Comparison of ENCODE assay signal across 17 cellular contexts in genomic region chr10:109964318-109964717, GRCh38. TPM values are rescaled to one million over a fixed set of nuclear protein-coding genes. Genes with fewer than 3 reads are reported as not detected.
DNase-seq lines count a peak whose midpoint lies in the region; ATAC-seq, FAIRE-seq and TF ChIP-seq lines count a peak whose summit lies in the region.
"Had no signal": no experiment of that assay in that cellular context is flagged by ENCODE, and none has a peak within 500 bp of the region (broad histone marks: within the 10 kb centered on the region; RNA-seq: fewer than 3 reads in every experiment).

No MANE protein-coding gene starts in this region.

- H3K79me1 ChIP-seq in IMR-90 (ENCODE audit: low read depth in 1 of 2, low read length in 2 of 2) (peaks cover 0 to 2% of the 10 kb centered on the region in 2 experiments; a peak in 1 of 4 replicates), H1 (ENCODE audit: low read depth, low read length) (no peaks in the 10 kb centered on the region)

- H4K5ac ChIP-seq in IMR-90 (ENCODE audit: low read depth, low read length) = peak overlapping the region; percentile 66
- no peak overlapping the region for H4K5ac ChIP-seq in H1 (ENCODE audit: insufficient read length, low read depth, low read length)

- H2BK120ac ChIP-seq in IMR-90 (ENCODE audit: low read depth, low read length) (peak overlapping the region; percentile 71), H1 (replicated peaks; ENCODE audit: low read depth, low read length) (no peak overlapping the region)

- POLR2A ChIA-PET in IMR-90 (lab: Charles Lee; ENCODE audit: unreplicated experiment) = interaction anchor here (0.6 kb wide), 1 partner anchor 42 kb away, joined by 4 read pairs; no protein-coding TSS in a partner anchor
- POLR2A ChIA-PET in H1 (lab: Charles Lee; ENCODE audit: partially characterized antibody) = interaction anchor here (1.1 to 1.2 kb wide), 2 partner anchors 12 to 30 kb away, joined by 3 to 5 read pairs; no protein-coding TSS in a partner anchor

- peaks cover 12% of the 10 kb centered on the region; the same call in 1 of the 2 replicates for H3K9me1 ChIP-seq in IMR-90 (ENCODE audit: insufficient read depth, low read length)

- no peak overlapping the region for H2AK9ac ChIP-seq in IMR-90 (replicated peaks; ENCODE audit: low read depth, low read length, poor library complexity)

- no peak overlapping the region for H2AFZ ChIP-seq in GM23338
- no peak overlapping the region for H2AFZ ChIP-seq in IMR-90 (replicated peaks; ENCODE audit: low read length, poor library complexity)
- no peak overlapping the region for H2AFZ ChIP-seq in H1 (ENCODE audit: low read length)
- H2AFZ ChIP-seq in GM23248 = no peak overlapping the region

- no peak overlapping the region for H2BK12ac ChIP-seq in H1 (ENCODE audit: low read depth, low read length)

- peak overlapping the region; percentile 26; the same call in 1 of the 2 replicates for H4K91ac ChIP-seq in IMR-90 (ENCODE audit: insufficient read depth, low read depth, low read length)
- no peak overlapping the region for H4K91ac ChIP-seq in H1 (replicated peaks; ENCODE audit: insufficient read length, low read length)

- no peaks in the 10 kb centered on the region for H3K9me3 ChIP-seq in IMR-90 (ENCODE audit: control insufficient read depth, insufficient read depth, low read length)
- H3K9me3 ChIP-seq in H1 (ENCODE audit: insufficient read depth in 2 of 2, low read depth in 1 of 2, low read length in 1 of 2) = no peaks in the 10 kb centered on the region
- H3K9me3 ChIP-seq in right atrium auricular region = no peaks in the 10 kb centered on the region
- no peaks in the 10 kb centered on the region for H3K9me3 ChIP-seq in GM23248 (ENCODE audit: low read depth)
- H3K9me3 ChIP-seq: BE2C, Caco-2 had no signal

- H3K4me1 ChIP-seq in GM23338 (ENCODE audit: insufficient read depth) = peaks cover 33% of the 10 kb centered on the region
- H3K4me1 ChIP-seq in IMR-90 (ENCODE audit: control insufficient read depth, insufficient read depth, low read length) = peaks cover 31% of the 10 kb centered on the region
- peaks cover 8 to 19% (median 11%) of the 10 kb centered on the region in 4 experiments for H3K4me1 ChIP-seq in H1 (replicated peaks in 1 of 4; ENCODE audit: control insufficient read depth in 3 of 4, insufficient read depth in 4 of 4, low read length in 3 of 4)
- peaks cover 0 to 35% of the 10 kb centered on the region in 2 donors for H3K4me1 ChIP-seq in right atrium auricular region
- peaks cover 58% of the 10 kb centered on the region for H3K4me1 ChIP-seq in GM23248 (ENCODE audit: insufficient read depth)

- H3K9me2 ChIP-seq in GM23338 (ENCODE audit: insufficient read depth) (no peaks in the 10 kb centered on the region), GM23248 (ENCODE audit: insufficient read depth) (no peaks in the 10 kb centered on the region)

- H3K9ac ChIP-seq in IMR-90 (ENCODE audit: low read depth, low read length) (no peak overlapping the region), H1 (replicated peaks in 1 of 4; ENCODE audit: extremely low read depth in 1 of 4, low read depth in 3 of 4, low read length in 3 of 4) (no peak overlapping the region), GM23248 (no peak overlapping the region)

- dilution Hi-C loops in IMR-90 (cut with HindIII; ENCODE audit: low sequenced_read_pairs, unreplicated experiment) = no loop called here

- peak overlapping the region; percentile 24; the same call in 1 of the 2 replicates for H3K27ac Mint-ChIP-seq in GM23338
- H3K27ac Mint-ChIP-seq in nephron = peak overlapping the region; percentile 21 to 78 (median 57)
- H3K27ac Mint-ChIP-seq: CD4-positive, alpha-beta T cell had no signal

- H3K23me2 ChIP-seq in H1 (ENCODE audit: low read depth, low read length) = no peaks in the 10 kb centered on the region; the same call in 1 of the 2 replicates

- TF ChIP-seq RAD21 in IMR-90 (IDR thresholded peaks at IDR 0.05; ENCODE audit: low read length) = no peak
- no peak for TF ChIP-seq RAD21 in H1 (IDR thresholded peaks at IDR 0.05 in 1 of 2, conservative IDR thresholded peaks at IDR 0.05 in 1 of 2; ENCODE audit: low read depth in 2 of 2, low read length in 2 of 2)

- H3K36me3 ChIP-seq in GM23338 (ENCODE audit: insufficient read depth) (no peaks in the 10 kb centered on the region), IMR-90 (ENCODE audit: control insufficient read depth, insufficient read depth, low read length) (no peaks in the 10 kb centered on the region), H1 (ENCODE audit: control insufficient read depth in 2 of 4, insufficient read depth in 4 of 4, low read length in 3 of 4) (no peaks in the 10 kb centered on the region), right atrium auricular region (no peaks in the 10 kb centered on the region), GM23248 (ENCODE audit: low read depth) (no peaks in the 10 kb centered on the region)
- H3K36me3 ChIP-seq: BE2C had no signal

- H3K27me3 Mint-ChIP-seq in GM23338 (ENCODE audit: insufficient read depth, low read depth, poor library complexity) = peaks cover 2% of the 10 kb centered on the region
- no peaks in the 10 kb centered on the region for H3K27me3 Mint-ChIP-seq in nephron (ENCODE audit: low read depth)

- no TSS peak for BruUV-seq in IMR-90 (replicated peaks; lab: Mats Ljungman, UMichigan)

- H3K14ac ChIP-seq in IMR-90 (replicated peaks; ENCODE audit: low read depth, low read length) = 0 out of 2 replicates have a peak overlapping the region, but pooled peaks have one; percentile 6
- H3K14ac ChIP-seq in H1 (ENCODE audit: insufficient read length) = no peak overlapping the region

- no peak overlapping the region for H3K23ac ChIP-seq in IMR-90 (ENCODE audit: low read depth, low read length)
- H3K23ac ChIP-seq in H1 (ENCODE audit: insufficient read length) = no peak overlapping the region

- 97% methylated on average over 6 of the region's 10 CpGs; no CpG with 5 or more reads in 1 of the 2 experiments for WGBS in IMR-90 (ENCODE audit: extremely low coverage in 2 of 2, insufficient read length in 1 of 2), 2 experiments
- WGBS in H1 (ENCODE audit: extremely low coverage in 1 of 2, insufficient coverage in 1 of 2, insufficient read length in 1 of 2, insufficient replicate concordance in 2 of 2, low coverage in 1 of 2, low lambda C conversion rate in 2 of 2, missing lambda C conversion rate in 1 of 2), 2 experiments = 92% methylated on average over 10 of the region's 10 CpGs; no CpG with 5 or more reads in 1 of the 2 experiments
- 91 to 92% methylated on average over 10 of the region's 10 CpGs for WGBS in GM23248 (ENCODE audit: low coverage in 1 of 2, low lambda C conversion rate in 2 of 2, missing lambda C conversion rate in 2 of 2), 2 experiments

- intact Hi-C loops in IMR-90 (cut with micrococcal nuclease) = no loop called here

- no peaks in the 10 kb centered on the region for H3F3A ChIP-seq in GM23338 (replicated peaks; ENCODE audit: low read depth)
- H3F3A ChIP-seq in GM23248 (ENCODE audit: insufficient read depth) = peaks cover 27% of the 10 kb centered on the region

- H3K18ac ChIP-seq in IMR-90 (ENCODE audit: low read depth, low read length) (peak overlapping the region; percentile 71), H1 (ENCODE audit: extremely low read depth, low read length) (no peak overlapping the region)

- CTCF ChIA-PET in IMR-90 (lab: Yijun Ruan, JAX) = interaction anchor here (1.2 to 1.4 kb wide), 2 partner anchors 13 to 173 kb away, joined by 3 to 7 read pairs; no protein-coding TSS in a partner anchor
- CTCF ChIA-PET in H1 (lab: Charles Lee; ENCODE audit: partially characterized antibody) = interaction anchor here (0.7 to 2.6 kb wide), 8 partner anchors 9 to 80 kb away, joined by 3 to 17 read pairs (median 5); no protein-coding TSS in a partner anchor

- H2BK15ac ChIP-seq in IMR-90 (ENCODE audit: low read depth, low read length) (peak overlapping the region; percentile 39; the same call in 1 of the 3 replicates), H1 (ENCODE audit: low read length) (0 out of 2 replicates have a peak overlapping the region, but pooled peaks have one; percentile 50)

- no peak for TF ChIP-seq CTCF in GM23338 (conservative IDR thresholded peaks at IDR 0.05; ENCODE audit: low read depth in 2 of 2)
- TF ChIP-seq CTCF in IMR-90 (conservative IDR thresholded peaks at IDR 0.05; ENCODE audit: low read depth, low read length) = no peak
- TF ChIP-seq CTCF in H1 (IDR thresholded peaks at IDR 0.05; ENCODE audit: control extremely low read depth in 1 of 3, insufficient read depth in 1 of 3, low read depth in 1 of 3, low read length in 3 of 3) = no peak
- TF ChIP-seq CTCF in nephron (IDR thresholded peaks at IDR 0.05; ENCODE audit: unreplicated experiment in 3 of 3) = no peak
- TF ChIP-seq CTCF in right atrium auricular region (IDR thresholded peaks at IDR 0.05) = no peak

- H2AK5ac ChIP-seq in IMR-90 (ENCODE audit: low read depth, low read length) (peak overlapping the region; percentile 93), H1 (ENCODE audit: low read depth, low read length) (0 out of 2 replicates have a peak overlapping the region, but pooled peaks have one; percentile 60)

- DNase-seq in GM23338 (ENCODE audit: low spot score) (no peak), IMR-90 (no peak), H1 (ENCODE audit: low read depth in 1 of 2, low spot score in 2 of 2) (no peak), right atrium auricular region (ENCODE audit: low spot score) (no peak), Ammon's horn (ENCODE audit: low spot score) (no peak), GM23248 (no peak)
- DNase-seq in activated CD4-positive, CD25-positive, alpha-beta regulatory T cell (lab: John Stamatoyannopoulos, UW) = no peak
- DNase-seq: 8988T; BE2C; Caco-2; CD4-positive, alpha-beta T cell; H7 had no signal

- H3K4me2 ChIP-seq in GM23338 = no peak overlapping the region
- H3K4me2 ChIP-seq in IMR-90 (ENCODE audit: low read depth, low read length) = no peak overlapping the region
- H3K4me2 ChIP-seq in H1 (ENCODE audit: insufficient read depth in 1 of 2, low read depth in 2 of 2, low read length in 2 of 2) = no peak overlapping the region
- H3K4me2 ChIP-seq in GM23248 (ENCODE audit: unreplicated experiment) = no peak overlapping the region

- TF ChIP-seq POLR2A in IMR-90 (IDR thresholded peaks at IDR 0.05; ENCODE audit: low read depth, low read length) = no peak
- TF ChIP-seq POLR2A in H1 (IDR thresholded peaks at IDR 0.05; ENCODE audit: control extremely low read depth in 1 of 2, low read depth in 2 of 2, low read length in 2 of 2) = no peak

- H2BK5ac ChIP-seq in IMR-90 (ENCODE audit: low read depth, low read length, poor library complexity, severe bottlenecking) (no peak overlapping the region), H1 (ENCODE audit: low read depth, low read length) (peak overlapping the region; percentile 46; the same call in 1 of the 2 replicates)

- H2BK20ac ChIP-seq in IMR-90 (ENCODE audit: low read depth, low read length) (peak overlapping the region; percentile 77), H1 (ENCODE audit: low read length) (no peak overlapping the region)

- TF ChIP-seq EP300 in H1 (IDR thresholded peaks at IDR 0.05; ENCODE audit: borderline replicate concordance in 1 of 2, low read depth in 2 of 2, low read length in 2 of 2) = no peak

- H3K4me1 Mint-ChIP-seq in GM23338 (peaks cover 48% of the 10 kb centered on the region), nephron (peaks cover 75% of the 10 kb centered on the region)

- H3K36me3 Mint-ChIP-seq in GM23338 (ENCODE audit: low read depth) = no peaks in the 10 kb centered on the region
- H3K36me3 Mint-ChIP-seq in nephron (ENCODE audit: low read depth) = no peaks in the 10 kb centered on the region

- no peaks in the 10 kb centered on the region for H3K79me2 ChIP-seq in GM23338 (replicated peaks; ENCODE audit: insufficient read depth)
- H3K79me2 ChIP-seq in H1 (ENCODE audit: control insufficient read depth in 1 of 2, insufficient read depth in 2 of 2, low read length in 2 of 2) = no peaks in the 10 kb centered on the region
- no peaks in the 10 kb centered on the region for H3K79me2 ChIP-seq in GM23248 (ENCODE audit: insufficient read depth)

- H3K27ac ChIP-seq in GM23338 (ENCODE audit: low read depth) (no peak overlapping the region), IMR-90 (ENCODE audit: insufficient read depth, low read length) (no peak overlapping the region), H1 (ENCODE audit: low read depth, low read length) (no peak overlapping the region), right atrium auricular region (no peak overlapping the region), GM23248 (no peak overlapping the region)
- H3K27ac ChIP-seq: C4-2B had no signal

- peak overlapping the region; percentile 49 for H3K4ac ChIP-seq in IMR-90 (ENCODE audit: low read depth, low read length)
- no peak overlapping the region for H3K4ac ChIP-seq in H1 (replicated peaks; ENCODE audit: insufficient read length, low read depth, low read length)

- in situ Hi-C loops in IMR-90 (cut with MboI; ENCODE audit: low sequenced_read_pairs) (no loop called here), GM23248 (cut with MboI) (no loop called here)

- no peaks in the 10 kb centered on the region for H3K9me3 Mint-ChIP-seq in GM23338
- H3K9me3 Mint-ChIP-seq in nephron = no peaks in the 10 kb centered on the region
- H3K9me3 Mint-ChIP-seq: CD4-positive, alpha-beta T cell had no signal

- H3K27me3 ChIP-seq in GM23338 (ENCODE audit: insufficient read depth) (no peaks in the 10 kb centered on the region), IMR-90 (ENCODE audit: control insufficient read depth, insufficient read depth, low read length) (no peaks in the 10 kb centered on the region), H1 (replicated peaks in 1 of 4; ENCODE audit: control insufficient read depth in 3 of 4, extremely low read depth in 1 of 4, insufficient read depth in 3 of 4, low read length in 3 of 4) (no peaks in the 10 kb centered on the region), right atrium auricular region (no peaks in the 10 kb centered on the region), GM23248 (replicated peaks; ENCODE audit: insufficient read depth) (no peaks in the 10 kb centered on the region)
- H3K27me3 ChIP-seq: BE2C had no signal

- H3K56ac ChIP-seq in IMR-90 (ENCODE audit: extremely low read depth, insufficient read depth, low read length) (no peak overlapping the region), H1 (replicated peaks; ENCODE audit: insufficient read length, low read depth, low read length) (no peak overlapping the region)

- no peak for ATAC-seq in GM23338
- ATAC-seq in IMR-90 (ENCODE audit: low read depth) = no peak

- H4K8ac ChIP-seq in IMR-90 (ENCODE audit: low read depth in 2 of 2, low read length in 2 of 2) (no peak overlapping the region; a peak in 1 of 4 replicates), H1 (ENCODE audit: extremely low read depth, insufficient read depth, low read length) (no peak overlapping the region)

- H4K20me1 ChIP-seq in GM23338 (replicated peaks; ENCODE audit: insufficient read depth) (no peaks in the 10 kb centered on the region), IMR-90 (ENCODE audit: insufficient read depth, low read length) (peaks cover 4% of the 10 kb centered on the region), H1 (replicated peaks in 1 of 2; ENCODE audit: control insufficient read depth in 1 of 2, insufficient read depth in 2 of 2, low read length in 2 of 2) (no peaks in the 10 kb centered on the region), GM23248 (ENCODE audit: insufficient read depth) (no peaks in the 10 kb centered on the region)

- no peak for FAIRE-seq in H1 (lab: Jason Lieb, UNC)
- FAIRE-seq: D721Med, G401.6, GM19239 had no signal

- H3K4me3 ChIP-seq in GM23338 (no peak overlapping the region), IMR-90 (ENCODE audit: insufficient read depth, low read depth, low read length) (no peak overlapping the region), H1 (ENCODE audit: extremely low read depth in 1 of 4, insufficient read depth in 2 of 4, low read depth in 3 of 4, low read length in 4 of 4) (no peak overlapping the region), right atrium auricular region (no peak overlapping the region), GM23248 (no peak overlapping the region)

- H3K4me3 Mint-ChIP-seq in GM23338 (no peak overlapping the region), nephron (no peak overlapping the region)
- H3K4me3 Mint-ChIP-seq: CD4-positive, alpha-beta T cell had no signal

RNA-seq across cellular contexts. Expression of gene XPNPEP1, which starts 41.0 kb away (rescaled TPM):
- total RNA-seq in GM23338 (2014; rRNA removed; shearing (Covaris generic)) = 55.8 and 60.5 TPM in 2 replicates
- 16.4 and 17.5 TPM in 2 replicates for polyA plus RNA-seq in GM23338 (2016; fragmentation: Nextera tagmentation; extraction: Ambion mirVana)
- 136 and 164 TPM in 2 replicates for total RNA-seq in IMR-90 (2012; rRNA removed)
- polyA plus RNA-seq in IMR-90 (2012; rRNA removed) = 311 and 378 TPM in 2 replicates
- 71.3 and 117 TPM in 2 replicates for polyA plus RNA-seq in IMR-90 (2012; cell fraction: cytosol; rRNA removed)
- 84.0 and 137 TPM in 2 replicates for polyA plus RNA-seq in IMR-90 (2012; cell fraction: nucleus; rRNA removed; ENCODE audit: low replicate concordance)
- 49.7 and 61.1 TPM in 2 replicates for total RNA-seq in H1 (2021; fragmentation: NEBNext Ultra II Directional; extraction: Animal tissue kit (Norgen Biotek cat#: 25700))
- polyA plus RNA-seq in H1 (2011; rRNA removed) = 201 TPM in 2 replicates
- 147 TPM for polyA plus RNA-seq in H1 (2011; cell fraction: cytosol; rRNA removed)
- polyA plus RNA-seq in H1 (2011; cell fraction: nucleus; rRNA removed) = 319 TPM
- polyA plus RNA-seq in H1 (2012, experiment 1 of 2) = 47.4 to 54.6 TPM (median 51.3 TPM) in 4 replicates
- polyA plus RNA-seq in H1 (2012, experiment 2 of 2) = 26.3 TPM
- polyA plus RNA-seq in H1 (2013, experiment 1 of 2) = 35.6 TPM
- polyA plus RNA-seq in H1 (2013, experiment 2 of 2) = 34.4 TPM
- 329 and 459 TPM in 2 replicates for polyA minus RNA-seq in H1 (2011; rRNA and poly(A)+ RNA removed)
- polyA minus RNA-seq in H1 (2011; cell fraction: cytosol; rRNA and poly(A)+ RNA removed) = 84.0 TPM
- polyA minus RNA-seq in H1 (2011; cell fraction: nucleus; rRNA and poly(A)+ RNA removed) = 113 TPM
- total RNA-seq in right atrium auricular region = 10 to 100 TPM; 41.2 to 45.2 TPM
- total RNA-seq in GM23248 (2014; rRNA removed; shearing (Covaris generic)) = 108 and 115 TPM in 2 replicates
- 48.1 and 48.2 TPM in 2 replicates for polyA plus RNA-seq in GM23248 (2016; fragmentation: Nextera tagmentation; extraction: Ambion mirVana)

RNA-seq across cellular contexts. Expression of gene ADD3, which starts 43.5 kb away (rescaled TPM):
- 75.1 and 767 TPM in 2 replicates for total RNA-seq in GM23338 (2014; rRNA removed; shearing (Covaris generic))
- 57.0 and 68.5 TPM in 2 replicates for polyA plus RNA-seq in GM23338 (2016; fragmentation: Nextera tagmentation; extraction: Ambion mirVana)
- 137 and 212 TPM in 2 replicates for total RNA-seq in IMR-90 (2012; rRNA removed)
- polyA plus RNA-seq in IMR-90 (2012; rRNA removed) = 138 and 153 TPM in 2 replicates
- 10.8 and 15.8 TPM in 2 replicates for polyA plus RNA-seq in IMR-90 (2012; cell fraction: cytosol; rRNA removed)
- 20.6 and 239 TPM in 2 replicates for polyA plus RNA-seq in IMR-90 (2012; cell fraction: nucleus; rRNA removed; ENCODE audit: low replicate concordance)
- total RNA-seq in H1 (2021; fragmentation: NEBNext Ultra II Directional; extraction: Animal tissue kit (Norgen Biotek cat#: 25700)) = 78.9 and 85.6 TPM in 2 replicates
- 27.7 and 44.7 TPM in 2 replicates for polyA plus RNA-seq in H1 (2011; rRNA removed)
- polyA plus RNA-seq in H1 (2011; cell fraction: cytosol; rRNA removed) = 65.9 TPM
- 51.3 TPM for polyA plus RNA-seq in H1 (2011; cell fraction: nucleus; rRNA removed)
- polyA plus RNA-seq in H1 (2012, experiment 1 of 2) = 59.0 to 96.4 TPM (median 79.4 TPM) in 4 replicates
- 6.1 TPM for polyA plus RNA-seq in H1 (2012, experiment 2 of 2)
- 58.1 TPM for polyA plus RNA-seq in H1 (2013, experiment 1 of 2)
- 51.8 TPM for polyA plus RNA-seq in H1 (2013, experiment 2 of 2)
- polyA minus RNA-seq in H1 (2011; rRNA and poly(A)+ RNA removed) = 122 and 195 TPM in 2 replicates
- 80.9 TPM for polyA minus RNA-seq in H1 (2011; cell fraction: cytosol; rRNA and poly(A)+ RNA removed)
- 181 TPM for polyA minus RNA-seq in H1 (2011; cell fraction: nucleus; rRNA and poly(A)+ RNA removed)
- 100 to 1,000 TPM; 158 to 377 TPM for total RNA-seq in right atrium auricular region
- 128 and 1,101 TPM in 2 replicates for total RNA-seq in GM23248 (2014; rRNA removed; shearing (Covaris generic))
- polyA plus RNA-seq in GM23248 (2016; fragmentation: Nextera tagmentation; extraction: Ambion mirVana) = 129 and 133 TPM in 2 replicates
